In the genomic region with DNA sequence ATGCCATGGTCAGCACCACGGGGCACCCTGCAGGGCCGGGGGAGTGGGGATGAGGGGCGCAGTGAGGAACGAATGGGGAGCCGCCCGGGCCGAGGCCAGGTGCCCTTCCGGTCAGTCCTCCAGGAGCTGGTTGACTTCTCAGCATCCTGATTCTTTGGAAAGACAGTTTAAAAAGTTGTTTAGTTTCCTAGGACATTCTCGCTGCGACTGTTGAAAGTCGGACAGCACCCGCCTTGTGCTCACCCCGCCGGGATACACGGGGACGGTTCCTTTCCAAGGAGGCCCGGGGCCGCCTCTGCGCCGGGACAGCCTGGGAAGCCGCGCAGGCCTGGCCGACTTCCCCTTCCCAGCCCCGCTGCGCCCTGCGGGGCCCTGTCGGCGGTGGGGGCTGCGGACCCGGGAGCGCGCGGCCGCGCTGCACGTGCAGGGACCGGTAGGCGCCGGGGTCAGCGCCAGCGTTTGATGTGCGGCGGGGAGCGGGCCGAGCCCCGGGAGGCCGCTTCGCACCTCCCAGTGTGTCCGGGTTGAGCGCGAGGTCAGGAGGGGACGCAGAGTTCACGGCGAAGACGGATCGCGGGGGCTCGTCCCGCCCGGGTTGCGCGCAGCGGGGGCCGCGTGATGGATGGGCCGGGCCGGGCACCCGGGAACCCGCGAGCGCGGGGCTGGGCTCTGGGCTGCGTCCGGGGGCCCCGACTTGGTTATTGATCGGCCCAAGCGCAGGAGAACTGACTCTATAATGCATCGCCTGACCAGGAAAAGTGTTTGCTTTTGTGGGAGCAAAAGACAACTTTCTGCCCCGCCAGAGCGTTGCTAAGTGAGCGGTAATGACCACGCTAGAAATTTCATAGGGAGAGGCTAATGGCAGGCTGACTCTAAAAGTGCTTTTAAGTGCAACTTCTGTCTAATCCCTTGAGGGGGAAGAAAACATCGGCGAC, we compare ENCODE assay signal across 8 cellular contexts. TPM values are rescaled to one million over a fixed set of nuclear protein-coding genes. Genes with fewer than 3 reads are reported as not detected.
DNase-seq lines count a peak whose midpoint lies in the region; ATAC-seq and TF ChIP-seq lines count a peak whose summit lies in the region.

No MANE protein-coding gene starts in this region.

- H3K9ac ChIP-seq in SK-N-SH, result no peak overlapping the region

- POLR2A ChIA-PET in SK-N-SH (lab: Yijun Ruan, JAX), result no interaction called here

- no peak for ATAC-seq in SK-N-SH treated with all-trans-retinoic acid at 6 μM for 48 hours
- ATAC-seq in right lobe of liver, result peak; percentile 57 to 74 (median 67)

- H3K27me3 ChIP-seq in SK-N-SH (ENCODE audit: insufficient read depth), result no peaks in the 10 kb centered on the region
- H3K27me3 ChIP-seq in dorsolateral prefrontal cortex, result peaks cover 0 to 18% (median 0%) of the 10 kb centered on the region in 45 donors
- H3K27me3 ChIP-seq in right lobe of liver, result peaks cover 0 to 7% of the 10 kb centered on the region in 2 donors
- no peaks in the 10 kb centered on the region for H3K27me3 ChIP-seq in testis

- DNase-seq in SK-N-SH (peak; percentile 40), dorsolateral prefrontal cortex (peak in 1 of 10 donors; percentile 45), right lobe of liver (no peak), testis (peak; percentile 45), NCI-H2107 treated with DMSO at 0.1 percent for 48 hours (lab: John Stamatoyannopoulos, UW; ENCODE audit: unreplicated experiment) (no peak), GDM1 (lab: John Stamatoyannopoulos, UW) (no peak)
- DNase-seq in stimulated activated CD4-positive, alpha-beta T cell treated with anti-CD3 and anti-CD28 coated beads, Interleukin-1b, Interleukin-23, amount 100 ng/mL, for 48 hours, result no peak

- TF ChIP-seq EP300 in SK-N-SH (IDR thresholded peaks at IDR 0.05; ENCODE audit: borderline replicate concordance in 1 of 2, low read depth in 1 of 2, low read length in 1 of 2), result no peak

- intact Hi-C loops in dorsolateral prefrontal cortex (cut with DNase I), result no loop called here
- intact Hi-C loops in right lobe of liver (cut with DNase I), result no loop called here
- intact Hi-C loops in testis (cut with DNase I; ENCODE audit: low total_unique reads), result no loop called here

- H3K4me3 ChIP-seq in SK-N-SH (ENCODE audit: low read depth in 2 of 2, low read length in 1 of 2) (no peak overlapping the region), dorsolateral prefrontal cortex (peak overlapping the region; percentile 39 to 75 (median 59)), right lobe of liver (peak overlapping the region; percentile 40 to 53 (median 44)), testis (peak overlapping the region; percentile 56 to 64)

- no peaks in the 10 kb centered on the region for H3K9me2 ChIP-seq in SK-N-SH

- CTCF ChIA-PET in SK-N-SH (lab: Yijun Ruan, JAX), result no interaction called here

- H3K36me3 ChIP-seq in SK-N-SH (replicated peaks in 1 of 2; ENCODE audit: control insufficient read depth in 1 of 2, insufficient read depth in 2 of 2, low read length in 1 of 2), result no peaks in the 10 kb centered on the region
- H3K36me3 ChIP-seq in right lobe of liver, result no peaks in the 10 kb centered on the region
- H3K36me3 ChIP-seq in testis (ENCODE audit: low read depth, missing control alignments), result no peaks in the 10 kb centered on the region

- TF ChIP-seq POLR2A in right lobe of liver (IDR thresholded peaks at IDR 0.05) (no peak), testis (IDR thresholded peaks at IDR 0.05) (no peak)

- H3K27ac ChIP-seq in SK-N-SH (ENCODE audit: low read depth in 2 of 2, low read length in 1 of 2) (no peak overlapping the region), dorsolateral prefrontal cortex (peak overlapping the region in 8 of 59 donors; percentile 1 to 52 (median 22)), right lobe of liver (no peak overlapping the region), testis (peak overlapping the region; percentile 44 to 83)

- no peaks in the 10 kb centered on the region for H4K20me1 ChIP-seq in SK-N-SH (ENCODE audit: insufficient read depth)

- TF ChIP-seq RAD21 in SK-N-SH (IDR thresholded peaks at IDR 0.05; ENCODE audit: low read length), result no peak

- H3F3A ChIP-seq in SK-N-SH (replicated peaks; ENCODE audit: insufficient read depth), result no peaks in the 10 kb centered on the region

- no peaks in the 10 kb centered on the region for H3K4me1 ChIP-seq in SK-N-SH (ENCODE audit: control insufficient read depth in 1 of 2, insufficient read depth in 2 of 2, low read depth in 1 of 2, low read length in 1 of 2)
- peaks cover 0 to 5% (median 0%) of the 10 kb centered on the region in 4 donors for H3K4me1 ChIP-seq in right lobe of liver
- peaks cover 4% of the 10 kb centered on the region for H3K4me1 ChIP-seq in testis

- no peak overlapping the region for H3K4me2 ChIP-seq in SK-N-SH

- WGBS in SK-N-SH (ENCODE audit: low lambda C conversion rate), result 65% methylated on average over 57 of the region's 84 CpGs
- WGBS in right lobe of liver (ENCODE audit: insufficient coverage, low coverage, low lambda C conversion rate, missing lambda C conversion rate), result 1% methylated on average over 28 of the region's 84 CpGs
- WGBS in testis, 2 donors, result 3 to 4% methylated on average over 23 to 82 of the region's 84 CpGs

- H3K9me3 ChIP-seq in SK-N-SH (no peaks in the 10 kb centered on the region), right lobe of liver (no peaks in the 10 kb centered on the region), testis (no peaks in the 10 kb centered on the region)

- H3K79me2 ChIP-seq in SK-N-SH (ENCODE audit: insufficient read depth), result no peaks in the 10 kb centered on the region

- H2AFZ ChIP-seq in SK-N-SH (ENCODE audit: low read depth), result no peak overlapping the region

- TF ChIP-seq CTCF in SK-N-SH (IDR thresholded peaks at IDR 0.05) (no peak), dorsolateral prefrontal cortex (IDR thresholded peaks at IDR 0.05 in 54 of 56, conservative IDR thresholded peaks at IDR 0.05 in 2 of 56; ENCODE audit: low read depth in 1 of 56, partially characterized antibody in 56 of 56) (no peak), right lobe of liver (IDR thresholded peaks at IDR 0.05) (no peak), testis (IDR thresholded peaks at IDR 0.05) (peak in 1 of 3 experiments; percentile 16)

TF ChIP-seq in SK-N-SH, 30 proteins besides CTCF, POLR2A, EP300 and RAD21 (continues in another document):
- TF ChIP-seq FOXM1 (IDR thresholded peaks at IDR 0.05; ENCODE audit: low read depth) (no peak), SMC3 (IDR thresholded peaks at IDR 0.05; ENCODE audit: low read depth, low read length) (no peak), POLR2AphosphoS5 (IDR thresholded peaks at IDR 0.05; ENCODE audit: low read depth, low read length) (no peak), RFX5 (IDR thresholded peaks at IDR 0.05; ENCODE audit: low read length) (no peak), EZH2phosphoT487 (IDR thresholded peaks at IDR 0.05; ENCODE audit: borderline replicate concordance, low read depth) (no peak)
- TF ChIP-seq, protein P1, sequence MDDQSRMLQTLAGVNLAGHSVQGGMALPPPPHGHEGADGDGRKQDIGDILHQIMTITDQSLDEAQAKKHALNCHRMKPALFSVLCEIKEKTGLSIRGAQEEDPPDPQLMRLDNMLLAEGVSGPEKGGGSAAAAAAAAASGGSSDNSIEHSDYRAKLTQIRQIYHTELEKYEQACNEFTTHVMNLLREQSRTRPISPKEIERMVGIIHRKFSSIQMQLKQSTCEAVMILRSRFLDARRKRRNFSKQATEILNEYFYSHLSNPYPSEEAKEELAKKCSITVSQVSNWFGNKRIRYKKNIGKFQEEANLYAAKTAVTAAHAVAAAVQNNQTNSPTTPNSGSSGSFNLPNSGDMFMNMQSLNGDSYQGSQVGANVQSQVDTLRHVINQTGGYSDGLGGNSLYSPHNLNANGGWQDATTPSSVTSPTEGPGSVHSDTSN (IDR thresholded peaks at IDR 0.05), result no peak

TF ChIP-seq in SK-N-SH treated with all-trans-retinoic acid at 6 μM for 48 hours, 23 proteins besides CTCF, POLR2A, EP300 and RAD21:
- TF ChIP-seq GLIS3 (CRISPR knock-in tag; IDR thresholded peaks at IDR 0.05) (no peak), CSDC2 (CRISPR knock-in tag; IDR thresholded peaks at IDR 0.05) (no peak)
- TF ChIP-seq, protein P2, sequence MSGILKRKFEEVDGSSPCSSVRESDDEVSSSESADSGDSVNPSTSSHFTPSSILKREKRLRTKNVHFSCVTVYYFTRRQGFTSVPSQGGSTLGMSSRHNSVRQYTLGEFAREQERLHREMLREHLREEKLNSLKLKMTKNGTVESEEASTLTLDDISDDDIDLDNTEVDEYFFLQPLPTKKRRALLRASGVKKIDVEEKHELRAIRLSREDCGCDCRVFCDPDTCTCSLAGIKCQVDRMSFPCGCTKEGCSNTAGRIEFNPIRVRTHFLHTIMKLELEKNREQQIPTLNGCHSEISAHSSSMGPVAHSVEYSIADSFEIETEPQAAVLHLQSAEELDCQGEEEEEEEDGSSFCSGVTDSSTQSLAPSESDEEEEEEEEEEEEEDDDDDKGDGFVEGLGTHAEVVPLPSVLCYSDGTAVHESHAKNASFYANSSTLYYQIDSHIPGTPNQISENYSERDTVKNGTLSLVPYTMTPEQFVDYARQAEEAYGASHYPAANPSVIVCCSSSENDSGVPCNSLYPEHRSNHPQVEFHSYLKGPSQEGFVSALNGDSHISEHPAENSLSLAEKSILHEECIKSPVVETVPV (CRISPR knock-in tag; IDR thresholded peaks at IDR 0.05), result no peak
TF ChIP-seq in SK-N-SH treated with all-trans-retinoic acid at 6 μM for 48 hours: peak in this region for 0.

RNA-seq across cellular contexts. Expression of a gene that starts 28.0 kb away (rescaled TPM):
- not detected in 2 replicates for polyA plus RNA-seq in SK-N-SH (2012; rRNA removed)
- not detected in 2 replicates for polyA plus RNA-seq in SK-N-SH (2012; cell fraction: cytosol; rRNA removed)
- polyA plus RNA-seq in SK-N-SH (2012; cell fraction: nucleus; rRNA removed), result not detected in 2 replicates
- total RNA-seq in dorsolateral prefrontal cortex, result under 1 TPM in 1 of 120 experiments, not detected in 119; 0.33 TPM
- not detected for total RNA-seq in right lobe of liver
- total RNA-seq in testis, result 1 to 10 TPM in 1 of 2 donors, under 1 TPM in 1; 0.50 to 2.8 TPM
- polyA plus RNA-seq in testis (ENCODE audit: insufficient read depth, low read depth, low replicate concordance), result 3.2 TPM

Comparison
In these comparisons a context has a peak if more than half of its experiments do, and no peak if none do; other contexts are left out.
1. DNase-seq: peak in SK-N-SH (single experiment) and testis (single experiment); none in right lobe of liver (0 of 3), NCI-H2107 treated with DMSO at 0.1 percent for 48 hours (single experiment), stimulated activated CD4-positive, alpha-beta T cell treated with anti-CD3 and anti-CD28 coated beads, Interleukin-1b, Interleukin-23, amount 100 ng/mL, for 48 hours (single experiment) and GDM1 (single experiment).
2. H3K27ac ChIP-seq: peak in testis (2 of 2); none in SK-N-SH (0 of 2) and right lobe of liver (0 of 3).
3. H3K4me3 ChIP-seq: peak in dorsolateral prefrontal cortex (59 of 59), right lobe of liver (3 of 3) and testis (2 of 2); none in SK-N-SH (0 of 2).